ENCODE assay signal across 33 cellular contexts in genomic region chr13:29516880-29517279, GRCh38.
"Had no signal": no experiment of that assay in that cellular context is flagged by ENCODE, and none has a peak within 500 bp of the region (broad histone marks: within the 10 kb centered on the region; RNA-seq: fewer than 3 reads in every experiment).

No MANE protein-coding gene starts in this region.

- H3K4me3 ChIP-seq: adrenal gland, body of pancreas, breast epithelium, Peyer's patch had no signal

- H3K27me3 ChIP-seq: adrenal gland, body of pancreas, breast epithelium, Peyer's patch had no signal

- DNase-seq: activated B cell treated with CpG ODN at 0.5 μM for 24 hours; activated CD4-positive, alpha-beta memory T cell treated with anti-CD3 and anti-CD28 coated beads, Interleukin-2, amount 10 ng/mL, durations not matched to agents 7 days and 5 days; activated CD4-positive, alpha-beta T cell treated with anti-CD3 and anti-CD28 coated beads for 48 hours; activated CD4-positive, CD25-positive, alpha-beta regulatory T cell treated with anti-CD3 and anti-CD28 coated beads, Interleukin-2, amount 50 U/mL, for 72 hours; activated CD8-positive, alpha-beta memory T cell treated with anti-CD3 and anti-CD28 coated beads for 24 hours; activated CD8-positive, alpha-beta memory T cell treated with anti-CD3 and anti-CD28 coated beads, Interleukin-2, amount 10 ng/mL, durations not matched to agents 7 days and 5 days; activated gamma-delta T cell treated with Interleukin-2 at 50 U/mL for 16 hours; activated naive CD4-positive, alpha-beta T cell treated with anti-CD3 and anti-CD28 coated beads for 36 hours; activated T-cell treated with anti-CD3 and anti-CD28 coated beads, Interleukin-2, amount 50 U/mL, for 4 hours; adrenal gland; NCI-H1092 treated with DMSO at 0.1 percent for 48 hours; NCI-H1417; NCI-H146; NCI-H187; NCI-H2029 treated with DMSO at 0.1 percent for 48 hours; NCI-H2107; NCI-H2171; NCI-H510A; NCI-H526; NCI-H748 treated with DMSO at 0.1 percent for 48 hours; NK-92 treated with Interleukin-12 subunit alpha and Interleukin-12 subunit beta, amount 100 ng/mL, for 24 hours; PC-3; Peyer's patch; RPMI8226; SIG-M5; T-cell; T-helper 17 cell had no signal

- ATAC-seq: activated CD8-positive, alpha-beta memory T cell treated with anti-CD3 and anti-CD28 coated beads, Interleukin-2, amount 10 ng/mL, durations not matched to agents 7 days and 5 days; activated naive CD4-positive, alpha-beta T cell treated with anti-CD3 and anti-CD28 coated beads, Interleukin-2, amount 50 U/mL, for 72 hours; activated T-cell treated with anti-CD3 and anti-CD28 coated beads, Interleukin-2, amount 50 U/mL, for 4 hours; body of pancreas; PC-3; Right ventricle myocardium inferior; SK-N-SH treated with all-trans-retinoic acid at 6 μM for 48 hours; T-cell; T-helper 17 cell had no signal

- H3K27ac ChIP-seq: adrenal gland, body of pancreas, breast epithelium, Peyer's patch, VCaP had no signal

- H3K4me1 ChIP-seq: adrenal gland, body of pancreas, breast epithelium, Peyer's patch had no signal

- H3K36me3 ChIP-seq: adrenal gland, breast epithelium had no signal

- H3K9me3 ChIP-seq: adrenal gland, body of pancreas, breast epithelium, Peyer's patch had no signal
